In genomic region chr2:102418421-102418961, GRCh38 we compare ENCODE assay signal across 10 cellular contexts. TPM values are rescaled to one million over a fixed set of nuclear protein-coding genes. Genes with fewer than 3 reads are reported as not detected.
A peak's percentile ranks its signal among the peaks of the same experiment; 100 is the strongest.
DNase-seq lines count a peak whose midpoint lies in the region; ATAC-seq and TF ChIP-seq lines count a peak whose summit lies in the region.
"Had no signal": no experiment of that assay in that cellular context is flagged by ENCODE, and none has a peak within 500 bp of the region (broad histone marks: within the 10 kb centered on the region; RNA-seq: fewer than 3 reads in every experiment).

No MANE protein-coding gene starts in this region.

- H3K9me3 ChIP-seq in smooth muscle cell (replicated peaks; ENCODE audit: low read depth), result no peaks in the 10 kb centered on the region

- H3K27ac ChIP-seq in smooth muscle cell (ENCODE audit: low read depth), result no peak overlapping the region
- H3K27ac ChIP-seq: cardiac muscle cell, parathyroid adenoma had no signal

- no peaks in the 10 kb centered on the region for H3K36me3 ChIP-seq in smooth muscle cell (ENCODE audit: low read depth)
- H3K36me3 ChIP-seq: cardiac muscle cell had no signal

- no peaks in the 10 kb centered on the region for H3K4me1 ChIP-seq in smooth muscle cell (ENCODE audit: low read depth)
- H3K4me1 ChIP-seq: parathyroid adenoma had no signal

- H3K4me3 ChIP-seq in smooth muscle cell, result no peak overlapping the region
- H3K4me3 ChIP-seq: cardiac muscle cell had no signal

- H3K4me2 ChIP-seq in smooth muscle cell, result peak overlapping the region; percentile 4

- ATAC-seq in GM19372 (IDR thresholded peaks at IDR 0.05; ENCODE audit: low read depth, unreplicated experiment), result peak; percentile 79
- ATAC-seq in HG03060 (IDR thresholded peaks at IDR 0.05; ENCODE audit: low read depth, unreplicated experiment), result peak; percentile 72
- ATAC-seq in left lobe of liver, result no peak

- DNase-seq in SKM-1 treated with dmso at 0.1 percent for 144 hours (lab: John Stamatoyannopoulos, UW; ENCODE audit: unreplicated experiment), result peak; percentile 91
- DNase-seq in smooth muscle cell (lab: John Stamatoyannopoulos, UW; ENCODE audit: unreplicated experiment), result no peak
- DNase-seq in left lobe of liver (ENCODE audit: low spot score), result no peak
- DNase-seq in DMS53 treated with DMSO at 0.1 percent for 48 hours (lab: John Stamatoyannopoulos, UW; ENCODE audit: unreplicated experiment), result no peak
- DNase-seq in activated CD4-positive, alpha-beta T cell treated with anti-CD3 and anti-CD28 coated beads for 1 hour, result no peak
- DNase-seq: NCI-H1930 had no signal

- TF ChIP-seq CTCF in smooth muscle cell (IDR thresholded peaks at IDR 0.05; ENCODE audit: borderline replicate concordance, insufficient read depth, poor library complexity, severe bottlenecking), result no peak

- H2AFZ ChIP-seq in smooth muscle cell (ENCODE audit: low read depth), result no peak overlapping the region
- H2AFZ ChIP-seq: parathyroid adenoma had no signal

- no peak overlapping the region for H3K9ac ChIP-seq in smooth muscle cell (ENCODE audit: low read depth)
- H3K9ac ChIP-seq: parathyroid adenoma had no signal

- no peaks in the 10 kb centered on the region for H4K20me1 ChIP-seq in smooth muscle cell (ENCODE audit: low read depth)

- H3F3A ChIP-seq in smooth muscle cell (ENCODE audit: low read depth), result no peaks in the 10 kb centered on the region

- 54% methylated on average over 2 of the region's 2 CpGs for WGBS in smooth muscle cell (ENCODE audit: low lambda C conversion rate)

- no peaks in the 10 kb centered on the region for H3K79me2 ChIP-seq in smooth muscle cell (ENCODE audit: low read depth)
- H3K79me2 ChIP-seq: parathyroid adenoma had no signal

- peaks cover 37% of the 10 kb centered on the region for H3K27me3 ChIP-seq in smooth muscle cell (ENCODE audit: low read depth)
- H3K27me3 ChIP-seq: cardiac muscle cell had no signal

RNA-seq across cellular contexts. Expression of gene IL18RAP, which starts 4.5 kb away (rescaled TPM):
- total RNA-seq in smooth muscle cell (0.36 TPM in 1 of 2 replicates, not detected in the other), left lobe of liver (0.45 TPM)
- polyA plus RNA-seq in smooth muscle cell, result not detected in 2 replicates
- polyA plus RNA-seq: cardiac muscle cell had no signal

RNA-seq across cellular contexts. Expression of gene SLC9A4, which starts 54.5 kb away (rescaled TPM):
- total RNA-seq in smooth muscle cell (not detected in 2 replicates), left lobe of liver (not detected)
- 0.28 TPM in 1 of 2 replicates, not detected in the other for polyA plus RNA-seq in smooth muscle cell
- total RNA-seq: cardiac muscle cell had no signal
